In the genomic region with DNA sequence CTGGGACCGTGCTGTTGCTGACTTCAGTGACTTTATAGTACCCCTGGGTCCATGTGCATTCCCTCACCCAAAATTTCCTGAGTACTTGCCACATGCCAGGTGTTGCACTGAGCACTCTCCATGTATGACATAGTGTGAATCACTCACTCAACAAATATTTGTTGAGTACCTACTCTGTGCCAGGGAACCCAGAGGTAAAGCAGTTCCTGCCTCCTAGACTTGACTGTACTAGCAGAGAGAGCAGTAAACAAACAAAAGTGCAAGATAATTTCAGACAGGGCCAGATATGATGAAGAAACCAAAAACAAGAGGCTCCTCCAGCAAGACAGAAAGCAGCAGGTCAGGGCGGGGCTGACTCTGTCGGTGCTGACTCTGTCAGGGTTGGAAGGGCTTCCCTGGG, we compare ENCODE assay signal across 1 cellular context.
TF ChIP-seq lines count a peak whose summit lies in the region.

No MANE protein-coding gene starts in this region.

TF ChIP-seq in HCT116, 20 proteins besides CTCF, POLR2A, EP300 and RAD21:
- TF ChIP-seq FOSL1 (IDR thresholded peaks at IDR 0.05; ENCODE audit: low read depth) (peak; percentile 33; the same call in 1 of the 2 replicates), ELF1 (IDR thresholded peaks at IDR 0.05; ENCODE audit: borderline replicate concordance, low read depth) (no peak), SP1 (IDR thresholded peaks at IDR 0.05; ENCODE audit: low read depth) (no peak), EZH2 (IDR thresholded peaks at IDR 0.05) (no peak)
